ENCODE assay signal across 16 cellular contexts in genomic region chr12:76259071-76259470, GRCh38.
DNase-seq lines count a peak whose midpoint lies in the region; ATAC-seq and TF ChIP-seq lines count a peak whose summit lies in the region.
"Had no signal": no experiment of that assay in that cellular context is flagged by ENCODE, and none has a peak within 500 bp of the region (broad histone marks: within the 10 kb centered on the region; RNA-seq: fewer than 3 reads in every experiment).

No MANE protein-coding gene starts in this region.

- no peak for TF ChIP-seq POLR2A in Peyer's patch (IDR thresholded peaks at IDR 0.05)

- no peak for ATAC-seq in GM18867 (IDR thresholded peaks at IDR 0.05; ENCODE audit: unreplicated experiment)
- ATAC-seq: T-helper 17 cell had no signal

- no peaks in the 10 kb centered on the region for H3K36me3 ChIP-seq in SK-N-MC (ENCODE audit: insufficient read depth, low read length)
- H3K36me3 ChIP-seq in fibroblast of lung (ENCODE audit: control insufficient read depth, insufficient read depth, low read length), result no peaks in the 10 kb centered on the region
- no peaks in the 10 kb centered on the region for H3K36me3 ChIP-seq in osteoblast (ENCODE audit: insufficient read depth, low read length)
- no peaks in the 10 kb centered on the region for H3K36me3 ChIP-seq in Peyer's patch
- H3K36me3 ChIP-seq: pancreas had no signal

- H3K4me2 ChIP-seq in fibroblast of lung (ENCODE audit: extremely low read depth, insufficient read depth, low read length) (peak overlapping the region; percentile 17), osteoblast (ENCODE audit: insufficient read depth, low read length) (peak overlapping the region; percentile 25)

- H3K27me3 ChIP-seq in fibroblast of lung (ENCODE audit: control insufficient read depth, insufficient read depth, low read length) (no peaks in the 10 kb centered on the region), osteoblast (ENCODE audit: insufficient read depth, low read length) (no peaks in the 10 kb centered on the region), Peyer's patch (no peaks in the 10 kb centered on the region)
- H3K27me3 ChIP-seq: MG63, pancreas had no signal

- DNase-seq in AG08396 (ENCODE audit: low spot score), result peak; percentile 34
- no peak for DNase-seq in SK-N-MC (ENCODE audit: low read depth, low spot score)
- DNase-seq in fibroblast of lung (ENCODE audit: low read depth in 2 of 2), result peak in 1 of 2 donors; percentile 53
- no peak for DNase-seq in osteoblast (ENCODE audit: insufficient read length, low spot score, missing footprints)
- DNase-seq in NCI-H446 treated with DMSO at 0.1 percent for 48 hours (lab: John Stamatoyannopoulos, UW), result no peak
- no peak for DNase-seq in Peyer's patch
- DNase-seq in NCI-H187 treated with DMSO at 0.1 percent for 48 hours (lab: John Stamatoyannopoulos, UW), result no peak
- DNase-seq: activated CD4-positive, alpha-beta T cell treated with anti-CD3 and anti-CD28 coated beads for 4 hours; AML-193; anterior cingulate cortex; DMS 273 treated with DMSO at 0.1 percent for 48 hours; effector CD8-positive, alpha-beta T cell; pancreas; T-helper 17 cell had no signal

- H4K20me1 ChIP-seq in fibroblast of lung (ENCODE audit: control insufficient read depth, extremely low read depth, insufficient read depth, low read length), result no peaks in the 10 kb centered on the region
- H4K20me1 ChIP-seq in osteoblast (ENCODE audit: insufficient read depth, low read length), result no peaks in the 10 kb centered on the region

- H3K9me3 ChIP-seq in SK-N-MC (ENCODE audit: low read depth, low read length), result no peaks in the 10 kb centered on the region
- H3K9me3 ChIP-seq in fibroblast of lung (ENCODE audit: control insufficient read depth, insufficient read depth, low read depth, low read length), result no peaks in the 10 kb centered on the region
- H3K9me3 ChIP-seq in osteoblast (ENCODE audit: low read depth, low read length), result no peaks in the 10 kb centered on the region
- H3K9me3 ChIP-seq in Peyer's patch, result no peaks in the 10 kb centered on the region

- peaks cover 7% of the 10 kb centered on the region for H3K79me2 ChIP-seq in fibroblast of lung (ENCODE audit: control insufficient read depth, insufficient read depth, low read length)
- peaks cover 11% of the 10 kb centered on the region for H3K79me2 ChIP-seq in osteoblast (ENCODE audit: insufficient read depth, low read length)

- TF ChIP-seq CTCF in fibroblast of lung (conservative IDR thresholded peaks at IDR 0.05 in 1 of 2, IDR thresholded peaks at IDR 0.05 in 1 of 2; ENCODE audit: low read depth in 1 of 2, low read length in 2 of 2), result no peak
- no peak for TF ChIP-seq CTCF in osteoblast (IDR thresholded peaks at IDR 0.05; ENCODE audit: extremely low read depth, low read depth, low read length)
- TF ChIP-seq CTCF in Peyer's patch (IDR thresholded peaks at IDR 0.05), result no peak

- peak overlapping the region; percentile 94 for H3K27ac ChIP-seq in SK-N-MC
- peak overlapping the region; percentile 75 for H3K27ac ChIP-seq in fibroblast of lung (ENCODE audit: insufficient read depth, low read length)
- peak overlapping the region; percentile 77 for H3K27ac ChIP-seq in osteoblast (ENCODE audit: low read depth, low read length)
- H3K27ac ChIP-seq in Peyer's patch, result no peak overlapping the region
- H3K27ac ChIP-seq: pancreas had no signal

- H3K9ac ChIP-seq in SK-N-MC (ENCODE audit: insufficient read length) (peak overlapping the region; percentile 57), fibroblast of lung (ENCODE audit: insufficient read depth, low read length) (no peak overlapping the region)

- H3K4me1 ChIP-seq in fibroblast of lung (ENCODE audit: control insufficient read depth, extremely low read depth, insufficient read depth, low read length) (peaks cover 9% of the 10 kb centered on the region), osteoblast (ENCODE audit: insufficient read depth, low read length) (peaks cover 18% of the 10 kb centered on the region), Peyer's patch (no peaks in the 10 kb centered on the region)
- H3K4me1 ChIP-seq: pancreas had no signal

- H3K4me3 ChIP-seq in SK-N-MC (peak overlapping the region; percentile 68), fibroblast of lung (replicated peaks in 1 of 4; ENCODE audit: control extremely low read depth in 1 of 4, insufficient read depth in 1 of 4, low read depth in 3 of 4, low read length in 4 of 4) (no peak overlapping the region), osteoblast (ENCODE audit: insufficient read depth, low read length) (no peak overlapping the region), Peyer's patch (no peak overlapping the region)
- H3K4me3 ChIP-seq: pancreas had no signal

- H2AFZ ChIP-seq in fibroblast of lung (ENCODE audit: low read length), result no peak overlapping the region
- H2AFZ ChIP-seq in osteoblast (ENCODE audit: low read length), result peak overlapping the region; percentile 39

Comparison
In these comparisons a context has a peak if more than half of its experiments do, and no peak if none do; other contexts are left out.
1. H3K27ac ChIP-seq: peak in SK-N-MC (single experiment), fibroblast of lung (single experiment) and osteoblast (single experiment); none in Peyer's patch (0 of 4).